Comparison of ENCODE assay signal across 20 cellular contexts in genomic region chr2:168044579-168044978, GRCh38.
A peak's percentile ranks its signal among the peaks of the same experiment; 100 is the strongest.
DNase-seq lines count a peak whose midpoint lies in the region; ATAC-seq and TF ChIP-seq lines count a peak whose summit lies in the region.
"Had no signal": no experiment of that assay in that cellular context is flagged by ENCODE, and none has a peak within 500 bp of the region (broad histone marks: within the 10 kb centered on the region; RNA-seq: fewer than 3 reads in every experiment).

No MANE protein-coding gene starts in this region.

- no peaks in the 10 kb centered on the region for H3K27me3 Mint-ChIP-seq in Calu3 (ENCODE audit: unreplicated experiment)
- H3K27me3 Mint-ChIP-seq in activated B cell treated with CpG ODN at 0.5 μM for 24 hours = no peaks in the 10 kb centered on the region
- no peaks in the 10 kb centered on the region for H3K27me3 Mint-ChIP-seq in osteocyte (ENCODE audit: unreplicated experiment)
- H3K27me3 Mint-ChIP-seq: B cell; CD4-positive, CD25-positive, alpha-beta regulatory T cell had no signal

- H3K36me3 ChIP-seq in esophagus squamous epithelium = peaks cover 0 to 7% (median 0%) of the 10 kb centered on the region in 3 donors
- no peaks in the 10 kb centered on the region for H3K36me3 ChIP-seq in psoas muscle (ENCODE audit: insufficient read depth in 1 of 2, low read depth in 1 of 2)
- H3K36me3 ChIP-seq: SJCRH30 had no signal

- peak overlapping the region; percentile 5 for H3K27ac Mint-ChIP-seq in Calu3 (ENCODE audit: unreplicated experiment)
- H3K27ac Mint-ChIP-seq in activated B cell treated with CpG ODN at 0.5 μM for 24 hours = peak overlapping the region; percentile 13
- H3K27ac Mint-ChIP-seq in osteocyte (ENCODE audit: unreplicated experiment) = peak overlapping the region; percentile 81
- H3K27ac Mint-ChIP-seq: B cell; CD4-positive, CD25-positive, alpha-beta regulatory T cell had no signal

- H3K4me3 Mint-ChIP-seq in Calu3 (ENCODE audit: low read depth, unreplicated experiment) (no peak overlapping the region), activated B cell treated with CpG ODN at 0.5 μM for 24 hours (no peak overlapping the region), osteocyte (ENCODE audit: unreplicated experiment) (no peak overlapping the region)
- H3K4me3 Mint-ChIP-seq: B cell; CD4-positive, CD25-positive, alpha-beta regulatory T cell had no signal

- H3K4me1 Mint-ChIP-seq in Calu3 (ENCODE audit: low read depth, unreplicated experiment) (no peaks in the 10 kb centered on the region), activated B cell treated with CpG ODN at 0.5 μM for 24 hours (peaks cover 51% of the 10 kb centered on the region), osteocyte (ENCODE audit: unreplicated experiment) (peaks cover 41% of the 10 kb centered on the region)

- TF ChIP-seq POLR2A in esophagus squamous epithelium (IDR thresholded peaks at IDR 0.05) = no peak

- POLR2A ChIA-PET in activated B cell treated with CpG ODN at 0.5 μM for 24 hours (lab: Charles Lee) = no interaction called here

- no peak for ATAC-seq in activated B cell treated with CpG ODN at 0.5 μM for 24 hours (ENCODE audit: low read depth)
- ATAC-seq in HG02763 (IDR thresholded peaks at IDR 0.05; ENCODE audit: unreplicated experiment) = no peak
- ATAC-seq in psoas muscle = no peak
- ATAC-seq: A549 had no signal

- H3K27me3 ChIP-seq in esophagus squamous epithelium (no peaks in the 10 kb centered on the region), psoas muscle (ENCODE audit: insufficient read depth in 3 of 3, low read length in 2 of 3) (no peaks in the 10 kb centered on the region)
- H3K27me3 ChIP-seq: SJCRH30 had no signal

- intact Hi-C loops in Calu3 (cut with micrococcal nuclease; ENCODE audit: unreplicated experiment) = no loop called here
- intact Hi-C loops in activated B cell treated with CpG ODN at 0.5 μM for 24 hours (cut with micrococcal nuclease) = loop anchor here (5.0 kb wide), 3 partner anchors 77 to 413 kb away; partner anchors contain the start of genes CERS6 and STK39
- intact Hi-C loops in esophagus squamous epithelium (cut with DNase I) = no loop called here
- intact Hi-C loops in psoas muscle (cut with DNase I) = no loop called here

- H3K4me3 ChIP-seq in esophagus squamous epithelium (no peak overlapping the region), psoas muscle (no peak overlapping the region)
- H3K4me3 ChIP-seq: A549, SJCRH30 had no signal

- H3K4me1 ChIP-seq in esophagus squamous epithelium (no peaks in the 10 kb centered on the region), psoas muscle (no peaks in the 10 kb centered on the region)
- H3K4me1 ChIP-seq: A549, SJCRH30 had no signal

- CTCF ChIA-PET in Calu3 (lab: Charles Lee) = no interaction called here
- CTCF ChIA-PET in activated B cell treated with CpG ODN at 0.5 μM for 24 hours (lab: Charles Lee) = interaction anchor here (2.5 kb wide), 1 partner anchor 75 kb away, joined by 8 read pairs; no protein-coding TSS in a partner anchor

- BruUV-seq in Calu3 (replicated peaks; lab: Mats Ljungman, UMichigan) = no TSS peak

- H3K36me3 Mint-ChIP-seq in Calu3 (ENCODE audit: insufficient read depth, unreplicated experiment) = peaks cover 19% of the 10 kb centered on the region
- H3K36me3 Mint-ChIP-seq in activated B cell treated with CpG ODN at 0.5 μM for 24 hours (ENCODE audit: low read depth) = no peaks in the 10 kb centered on the region
- peaks cover 11% of the 10 kb centered on the region for H3K36me3 Mint-ChIP-seq in osteocyte (ENCODE audit: unreplicated experiment)

- TF ChIP-seq CTCF in Calu3 (IDR thresholded peaks at IDR 0.05; ENCODE audit: unreplicated experiment) = no peak
- no peak for TF ChIP-seq CTCF in activated B cell treated with CpG ODN at 0.5 μM for 24 hours (IDR thresholded peaks at IDR 0.05)
- TF ChIP-seq CTCF in osteocyte (IDR thresholded peaks at IDR 0.05) = no peak
- TF ChIP-seq CTCF in esophagus squamous epithelium (IDR thresholded peaks at IDR 0.05) = no peak
- no peak for TF ChIP-seq CTCF in psoas muscle (IDR thresholded peaks at IDR 0.05)

- 88 to 92% methylated on average over 1 of the region's 1 CpG for WGBS in esophagus squamous epithelium, 2 donors
- whole genome bisulfite sequencing in psoas muscle, 3 donors = 98 to 100% (median 100%) methylated on average over 1 of the region's 1 CpG

- no peak overlapping the region for H3K27ac ChIP-seq in esophagus squamous epithelium
- H3K27ac ChIP-seq in psoas muscle = no peak overlapping the region
- H3K27ac ChIP-seq: A549, SJCRH30 had no signal

- DNase-seq in Calu3 (no peak), HuH-7.5 (ENCODE audit: low spot score) (peak; percentile 32), activated B cell treated with CpG ODN at 0.5 μM for 24 hours (no peak), osteocyte (ENCODE audit: extremely low spot score, unreplicated experiment) (no peak), esophagus squamous epithelium (lab: John Stamatoyannopoulos, UW) (no peak), mesenteric fat pad (ENCODE audit: low spot score) (no peak), psoas muscle (no peak)
- DNase-seq: Caco-2; CD4-positive, CD25-positive, alpha-beta regulatory T cell; DND-41; KBM-7; NCI-H1092 treated with DMSO at 0.1 percent for 48 hours; NCI-H2029; NCI-H2227 treated with DMSO at 0.1 percent for 48 hours; NCI-H510A; NCI-H748 treated with DMSO at 0.1 percent for 48 hours; SJCRH30 had no signal

- H3K9me3 Mint-ChIP-seq in Calu3 (ENCODE audit: low read depth, unreplicated experiment) (no peaks in the 10 kb centered on the region), activated B cell treated with CpG ODN at 0.5 μM for 24 hours (no peaks in the 10 kb centered on the region), osteocyte (ENCODE audit: unreplicated experiment) (peaks cover 3% of the 10 kb centered on the region)
- H3K9me3 Mint-ChIP-seq: CD4-positive, CD25-positive, alpha-beta regulatory T cell had no signal

- H3K9me3 ChIP-seq in esophagus squamous epithelium = no peaks in the 10 kb centered on the region
- H3K9me3 ChIP-seq in psoas muscle = no peaks in the 10 kb centered on the region
- H3K9me3 ChIP-seq: A549, Caco-2, SJCRH30 had no signal

Comparison
In these comparisons a context has a peak if more than half of its experiments do, and no peak if none do; other contexts are left out.
1. H3K27ac Mint-ChIP-seq: peak in every context shown above with its lines; median percentile 81 in osteocyte; 13 in activated B cell treated with CpG ODN at 0.5 μM for 24 hours; 5 in Calu3.